In genomic region chrX:2536974-2537373, GRCh38 we compare ENCODE assay signal across 19 cellular contexts. TPM values are rescaled to one million over a fixed set of nuclear protein-coding genes. Genes with fewer than 3 reads are reported as not detected.
DNase-seq lines count a peak whose midpoint lies in the region; ATAC-seq and TF ChIP-seq lines count a peak whose summit lies in the region.
"Had no signal": no experiment of that assay in that cellular context is flagged by ENCODE, and none has a peak within 500 bp of the region (broad histone marks: within the 10 kb centered on the region; RNA-seq: fewer than 3 reads in every experiment).

No MANE protein-coding gene starts in this region.

- intact Hi-C loops in OCI-LY7 (cut with micrococcal nuclease; ENCODE audit: unreplicated experiment) (no loop called here), left ventricle myocardium superior (cut with micrococcal nuclease) (no loop called here)

- peaks cover 1% of the 10 kb centered on the region; the same call in 2 of the 3 replicates for H3K9me3 Mint-ChIP-seq in GM23338

- H3K79me2 ChIP-seq in GM23338 (replicated peaks; ENCODE audit: insufficient read depth) (no peaks in the 10 kb centered on the region), OCI-LY7 (ENCODE audit: insufficient read depth, low read depth, low read length) (no peaks in the 10 kb centered on the region)

- no peak overlapping the region for H3K4me3 Mint-ChIP-seq in GM23338
- H3K4me3 Mint-ChIP-seq: CD14-positive monocyte had no signal

- no TSS peak for BruUV-seq in OCI-LY7 (replicated peaks; lab: Mats Ljungman, UMichigan)

- ATAC-seq in GM23338 (no peak), left ventricle myocardium superior (peak; percentile 78), GM18519 (IDR thresholded peaks at IDR 0.05; ENCODE audit: low FRiP score, unreplicated experiment) (no peak)
- ATAC-seq: Panc1 had no signal

- no peak overlapping the region for H3K27ac ChIP-seq in GM23338 (ENCODE audit: low read depth)
- H3K27ac ChIP-seq in OCI-LY7 (ENCODE audit: low read depth, low read length, poor library complexity, severe bottlenecking), result no peak overlapping the region
- H3K27ac ChIP-seq: HL-60 had no signal

- CTCF ChIA-PET in OCI-LY7 (lab: Charles Lee; ENCODE audit: unreplicated experiment), result no interaction called here

- H4K20me1 ChIP-seq in GM23338 (replicated peaks; ENCODE audit: insufficient read depth) (no peaks in the 10 kb centered on the region), OCI-LY7 (ENCODE audit: insufficient read depth, low read length) (no peaks in the 10 kb centered on the region)

- POLR2A ChIA-PET in OCI-LY7 (lab: Charles Lee), result no interaction called here

- in situ Hi-C loops in G401 (cut with HindIII; ENCODE audit: low sequenced_read_pairs), result no loop called here

- H3K27me3 ChIP-seq in GM23338 (ENCODE audit: insufficient read depth), result no peaks in the 10 kb centered on the region

- no peaks in the 10 kb centered on the region for H3K4me1 ChIP-seq in GM23338 (ENCODE audit: insufficient read depth)
- H3K4me1 ChIP-seq in OCI-LY7 (ENCODE audit: insufficient read depth, low read length, poor library complexity, severe bottlenecking), result peaks cover 13% of the 10 kb centered on the region

- no peaks in the 10 kb centered on the region for H3K9me3 ChIP-seq in OCI-LY7 (ENCODE audit: low read length)
- H3K9me3 ChIP-seq: SK-N-SH had no signal

- peaks cover 2% of the 10 kb centered on the region for H3K27me3 Mint-ChIP-seq in GM23338 (ENCODE audit: insufficient read depth, low read depth, poor library complexity)

- no peak for DNase-seq in GM23338 (ENCODE audit: low spot score)
- DNase-seq in OCI-LY7 (ENCODE audit: low spot score), result no peak
- peak; percentile 41 for DNase-seq in left ventricle myocardium superior
- DNase-seq in pons (ENCODE audit: low spot score), result peak; percentile 23
- DNase-seq in activated gamma-delta T cell (lab: John Stamatoyannopoulos, UW), result no peak
- no peak for DNase-seq in G401 (ENCODE audit: low spot score)
- DNase-seq: DMS 273 treated with DMSO at 0.1 percent for 48 hours, HCEC 1CT, Kasumi-1, MM.1S, NCI-H1105 treated with DMSO at 0.1 percent for 48 hours, NCI-H1930, NCI-H774, SK-N-SH had no signal

- 0 out of 3 replicates have a peak, but pooled peaks cover under 1% of the 10 kb centered on the region for H3K36me3 Mint-ChIP-seq in GM23338 (ENCODE audit: low read depth)
- H3K36me3 Mint-ChIP-seq: CD14-positive monocyte, IgD-negative memory B cell had no signal

- H3K36me3 ChIP-seq in GM23338 (ENCODE audit: insufficient read depth), result no peaks in the 10 kb centered on the region
- H3K36me3 ChIP-seq in OCI-LY7 (ENCODE audit: insufficient read depth, low read length), result no peaks in the 10 kb centered on the region

- H2AFZ ChIP-seq in GM23338 (0 out of 2 replicates have a peak overlapping the region, but pooled peaks have one; percentile 2), OCI-LY7 (ENCODE audit: low read length) (peak overlapping the region; percentile 16; the same call in 1 of the 2 replicates)

- H3K4me2 ChIP-seq in GM23338, result no peak overlapping the region
- no peak overlapping the region for H3K4me2 ChIP-seq in OCI-LY7 (ENCODE audit: low read length)
- H3K4me2 ChIP-seq: SK-N-SH had no signal

- peaks cover 5% of the 10 kb centered on the region; the same call in 2 of the 3 replicates for H3K4me1 Mint-ChIP-seq in GM23338
- H3K4me1 Mint-ChIP-seq: IgD-negative memory B cell had no signal

- H3F3A ChIP-seq in GM23338 (replicated peaks; ENCODE audit: low read depth), result 0 out of 2 replicates have a peak, but pooled peaks cover 3% of the 10 kb centered on the region

- H3K27ac Mint-ChIP-seq in GM23338, result peak overlapping the region; percentile 50; the same call in 1 of the 2 replicates
- H3K27ac Mint-ChIP-seq: CD14-positive monocyte, IgD-negative memory B cell had no signal

- TF ChIP-seq CTCF in GM23338 (conservative IDR thresholded peaks at IDR 0.05; ENCODE audit: low read depth in 2 of 2) (no peak), OCI-LY7 (conservative IDR thresholded peaks at IDR 0.05; ENCODE audit: low read length) (no peak)

- H3K9me2 ChIP-seq in GM23338 (ENCODE audit: insufficient read depth), result 0 out of 2 replicates have a peak, but pooled peaks cover 6% of the 10 kb centered on the region
- no peaks in the 10 kb centered on the region for H3K9me2 ChIP-seq in OCI-LY7 (ENCODE audit: insufficient read depth, low read length)
- H3K9me2 ChIP-seq: SK-N-SH had no signal

- H3K4me3 ChIP-seq in GM23338, result no peak overlapping the region
- H3K4me3 ChIP-seq in OCI-LY7 (ENCODE audit: low read depth, low read length, poor library complexity, severe bottlenecking), result no peak overlapping the region

TF ChIP-seq in GM23338, 12 proteins besides CTCF, POLR2A, EP300 and RAD21 (continues in another document):
- TF ChIP-seq, protein P1, sequence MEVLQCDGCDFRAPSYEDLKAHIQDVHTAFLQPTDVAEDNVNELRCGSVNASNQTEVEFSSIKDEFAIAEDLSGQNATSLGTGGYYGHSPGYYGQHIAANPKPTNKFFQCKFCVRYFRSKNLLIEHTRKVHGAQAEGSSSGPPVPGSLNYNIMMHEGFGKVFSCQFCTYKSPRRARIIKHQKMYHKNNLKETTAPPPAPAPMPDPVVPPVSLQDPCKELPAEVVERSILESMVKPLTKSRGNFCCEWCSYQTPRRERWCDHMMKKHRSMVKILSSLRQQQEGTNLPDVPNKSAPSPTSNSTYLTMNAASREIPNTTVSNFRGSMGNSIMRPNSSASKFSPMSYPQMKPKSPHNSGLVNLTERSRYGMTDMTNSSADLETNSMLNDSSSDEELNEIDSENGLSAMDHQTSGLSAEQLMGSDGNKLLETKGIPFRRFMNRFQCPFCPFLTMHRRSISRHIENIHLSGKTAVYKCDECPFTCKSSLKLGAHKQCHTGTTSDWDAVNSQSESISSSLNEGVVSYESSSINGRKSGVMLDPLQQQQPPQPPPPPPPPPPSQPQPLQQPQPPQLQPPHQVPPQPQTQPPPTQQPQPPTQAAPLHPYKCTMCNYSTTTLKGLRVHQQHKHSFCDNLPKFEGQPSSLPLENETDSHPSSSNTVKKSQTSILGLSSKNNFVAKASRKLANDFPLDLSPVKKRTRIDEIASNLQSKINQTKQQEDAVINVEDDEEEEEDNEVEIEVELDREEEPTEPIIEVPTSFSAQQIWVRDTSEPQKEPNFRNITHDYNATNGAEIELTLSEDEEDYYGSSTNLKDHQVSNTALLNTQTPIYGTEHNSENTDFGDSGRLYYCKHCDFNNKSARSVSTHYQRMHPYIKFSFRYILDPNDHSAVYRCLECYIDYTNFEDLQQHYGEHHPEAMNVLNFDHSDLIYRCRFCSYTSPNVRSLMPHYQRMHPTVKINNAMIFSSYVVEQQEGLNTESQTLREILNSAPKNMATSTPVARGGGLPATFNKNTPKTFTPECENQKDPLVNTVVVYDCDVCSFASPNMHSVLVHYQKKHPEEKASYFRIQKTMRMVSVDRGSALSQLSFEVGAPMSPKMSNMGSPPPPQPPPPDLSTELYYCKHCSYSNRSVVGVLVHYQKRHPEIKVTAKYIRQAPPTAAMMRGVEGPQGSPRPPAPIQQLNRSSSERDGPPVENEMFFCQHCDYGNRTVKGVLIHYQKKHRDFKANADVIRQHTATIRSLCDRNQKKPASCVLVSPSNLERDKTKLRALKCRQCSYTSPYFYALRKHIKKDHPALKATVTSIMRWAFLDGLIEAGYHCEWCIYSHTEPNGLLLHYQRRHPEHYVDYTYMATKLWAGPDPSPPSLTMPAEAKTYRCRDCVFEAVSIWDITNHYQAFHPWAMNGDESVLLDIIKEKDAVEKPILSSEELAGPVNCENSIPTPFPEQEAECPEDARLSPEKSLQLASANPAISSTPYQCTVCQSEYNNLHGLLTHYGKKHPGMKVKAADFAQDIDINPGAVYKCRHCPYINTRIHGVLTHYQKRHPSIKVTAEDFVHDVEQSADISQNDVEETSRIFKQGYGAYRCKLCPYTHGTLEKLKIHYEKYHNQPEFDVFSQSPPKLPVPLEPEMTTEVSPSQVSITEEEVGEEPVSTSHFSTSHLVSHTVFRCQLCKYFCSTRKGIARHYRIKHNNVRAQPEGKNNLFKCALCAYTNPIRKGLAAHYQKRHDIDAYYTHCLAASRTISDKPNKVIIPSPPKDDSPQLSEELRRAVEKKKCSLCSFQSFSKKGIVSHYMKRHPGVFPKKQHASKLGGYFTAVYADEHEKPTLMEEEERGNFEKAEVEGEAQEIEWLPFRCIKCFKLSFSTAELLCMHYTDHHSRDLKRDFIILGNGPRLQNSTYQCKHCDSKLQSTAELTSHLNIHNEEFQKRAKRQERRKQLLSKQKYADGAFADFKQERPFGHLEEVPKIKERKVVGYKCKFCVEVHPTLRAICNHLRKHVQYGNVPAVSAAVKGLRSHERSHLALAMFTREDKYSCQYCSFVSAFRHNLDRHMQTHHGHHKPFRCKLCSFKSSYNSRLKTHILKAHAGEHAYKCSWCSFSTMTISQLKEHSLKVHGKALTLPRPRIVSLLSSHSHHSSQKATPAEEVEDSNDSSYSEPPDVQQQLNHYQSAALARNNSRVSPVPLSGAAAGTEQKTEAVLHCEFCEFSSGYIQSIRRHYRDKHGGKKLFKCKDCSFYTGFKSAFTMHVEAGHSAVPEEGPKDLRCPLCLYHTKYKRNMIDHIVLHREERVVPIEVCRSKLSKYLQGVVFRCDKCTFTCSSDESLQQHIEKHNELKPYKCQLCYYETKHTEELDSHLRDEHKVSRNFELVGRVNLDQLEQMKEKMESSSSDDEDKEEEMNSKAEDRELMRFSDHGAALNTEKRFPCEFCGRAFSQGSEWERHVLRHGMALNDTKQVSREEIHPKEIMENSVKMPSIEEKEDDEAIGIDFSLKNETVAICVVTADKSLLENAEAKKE (CRISPR knock-in tag; IDR thresholded peaks at IDR 0.05), result no peak
- TF ChIP-seq EZH2 (IDR thresholded peaks at IDR 0.05; ENCODE audit: low read depth, unreplicated experiment), result no peak
- TF ChIP-seq NANOG (IDR thresholded peaks at IDR 0.05; ENCODE audit: borderline replicate concordance), result no peak

RNA-seq across cellular contexts. Expression of gene DHRSX, which starts 36.2 kb away (rescaled TPM):
- 18.5 and 33.9 TPM in 2 replicates for total RNA-seq in GM23338 (2014; rRNA removed; shearing (Covaris generic))
- polyA plus RNA-seq in GM23338 (2016; fragmentation: Nextera tagmentation; extraction: Ambion mirVana), result 43.0 and 44.3 TPM in 2 replicates
- 30.9 and 33.8 TPM in 2 replicates for total RNA-seq in OCI-LY7 (2014; rRNA removed; shearing (Covaris generic))
- total RNA-seq in OCI-LY7 (2022) (25.2 and 29.0 TPM in 2 replicates), left ventricle myocardium superior (38.4 TPM)
- 12.9 and 17.4 TPM in 2 replicates for total RNA-seq in G401 (2014; rRNA removed; shearing (Covaris generic))

RNA-seq across cellular contexts. Expression of gene ZBED1, which starts 36.2 kb away (rescaled TPM):
- total RNA-seq in GM23338 (2014; rRNA removed; shearing (Covaris generic)), result 43.8 and 45.0 TPM in 2 replicates
- 16.1 and 16.4 TPM in 2 replicates for polyA plus RNA-seq in GM23338 (2016; fragmentation: Nextera tagmentation; extraction: Ambion mirVana)
- total RNA-seq in OCI-LY7 (2014; rRNA removed; shearing (Covaris generic)), result 51.1 and 58.7 TPM in 2 replicates
- total RNA-seq in OCI-LY7 (2022) (57.6 and 61.6 TPM in 2 replicates), left ventricle myocardium superior (73.9 TPM)
- total RNA-seq in G401 (2014; rRNA removed; shearing (Covaris generic)), result 53.6 and 62.0 TPM in 2 replicates

Comparison
In these comparisons a context has a peak if more than half of its experiments do, and no peak if none do; other contexts are left out.
1. DNase-seq: peak in left ventricle myocardium superior (single experiment) and pons (single experiment); none in GM23338 (single experiment), OCI-LY7 (single experiment), activated gamma-delta T cell (single experiment) and G401 (single experiment).